ENCODE assay signal across 1 cellular context in genomic region chr16:24689128-24689527, GRCh38.
A peak's percentile ranks its signal among the peaks of the same experiment; 100 is the strongest.
TF ChIP-seq lines count a peak whose summit lies in the region.

No MANE protein-coding gene starts in this region.

TF ChIP-seq in K562, 482 proteins besides CTCF, POLR2A, EP300 and RAD21 (continued from another document):
- TF ChIP-seq MAZ (CRISPR knock-in tag; conservative IDR thresholded peaks at IDR 0.05 in 1 of 2, IDR thresholded peaks at IDR 0.05 in 1 of 2) (no peak), SREBF2 (CRISPR knock-in tag; IDR thresholded peaks at IDR 0.05) (no peak), ZNF445 (CRISPR knock-in tag; IDR thresholded peaks at IDR 0.05; ENCODE audit: low read depth) (no peak), MAFG (tag; conservative IDR thresholded peaks at IDR 0.05) (no peak), TAF15 (IDR thresholded peaks at IDR 0.05; ENCODE audit: low read depth, low read length) (no peak), ZNF778 (CRISPR knock-in tag; IDR thresholded peaks at IDR 0.05) (no peak), PKNOX1 (IDR thresholded peaks at IDR 0.05) (peak; percentile 33; the same call in 1 of the 2 replicates), SMC3 (conservative IDR thresholded peaks at IDR 0.05; ENCODE audit: insufficient read depth, low read depth, low read length) (peak; percentile 49; the same call in 1 of the 2 replicates), FOXJ3 (CRISPR knock-in tag; IDR thresholded peaks at IDR 0.05) (no peak), ZNF232 (CRISPR knock-in tag; IDR thresholded peaks at IDR 0.05) (no peak), ELF2 (CRISPR knock-in tag; IDR thresholded peaks at IDR 0.05) (no peak), E2F8 (IDR thresholded peaks at IDR 0.05; ENCODE audit: low read depth, partially characterized antibody) (no peak), NFE2L1 (tag; IDR thresholded peaks at IDR 0.05; ENCODE audit: borderline replicate concordance, low read depth) (no peak), USF2 (CRISPR knock-in tag; IDR thresholded peaks at IDR 0.05) (no peak), ZBED1 (IDR thresholded peaks at IDR 0.05) (no peak), ZNF24 (IDR thresholded peaks at IDR 0.05) (peak; percentile 74), HNRNPH1 (optimal IDR thresholded peaks at IDR 0.05; ENCODE audit: low read depth, low read length) (no peak)
- TF ChIP-seq, protein P1, sequence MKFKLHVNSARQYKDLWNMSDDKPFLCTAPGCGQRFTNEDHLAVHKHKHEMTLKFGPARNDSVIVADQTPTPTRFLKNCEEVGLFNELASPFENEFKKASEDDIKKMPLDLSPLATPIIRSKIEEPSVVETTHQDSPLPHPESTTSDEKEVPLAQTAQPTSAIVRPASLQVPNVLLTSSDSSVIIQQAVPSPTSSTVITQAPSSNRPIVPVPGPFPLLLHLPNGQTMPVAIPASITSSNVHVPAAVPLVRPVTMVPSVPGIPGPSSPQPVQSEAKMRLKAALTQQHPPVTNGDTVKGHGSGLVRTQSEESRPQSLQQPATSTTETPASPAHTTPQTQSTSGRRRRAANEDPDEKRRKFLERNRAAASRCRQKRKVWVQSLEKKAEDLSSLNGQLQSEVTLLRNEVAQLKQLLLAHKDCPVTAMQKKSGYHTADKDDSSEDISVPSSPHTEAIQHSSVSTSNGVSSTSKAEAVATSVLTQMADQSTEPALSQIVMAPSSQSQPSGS (CRISPR knock-in tag; IDR thresholded peaks at IDR 0.05), result no peak
